ENCODE assay signal across 9 cellular contexts in the genomic region with DNA sequence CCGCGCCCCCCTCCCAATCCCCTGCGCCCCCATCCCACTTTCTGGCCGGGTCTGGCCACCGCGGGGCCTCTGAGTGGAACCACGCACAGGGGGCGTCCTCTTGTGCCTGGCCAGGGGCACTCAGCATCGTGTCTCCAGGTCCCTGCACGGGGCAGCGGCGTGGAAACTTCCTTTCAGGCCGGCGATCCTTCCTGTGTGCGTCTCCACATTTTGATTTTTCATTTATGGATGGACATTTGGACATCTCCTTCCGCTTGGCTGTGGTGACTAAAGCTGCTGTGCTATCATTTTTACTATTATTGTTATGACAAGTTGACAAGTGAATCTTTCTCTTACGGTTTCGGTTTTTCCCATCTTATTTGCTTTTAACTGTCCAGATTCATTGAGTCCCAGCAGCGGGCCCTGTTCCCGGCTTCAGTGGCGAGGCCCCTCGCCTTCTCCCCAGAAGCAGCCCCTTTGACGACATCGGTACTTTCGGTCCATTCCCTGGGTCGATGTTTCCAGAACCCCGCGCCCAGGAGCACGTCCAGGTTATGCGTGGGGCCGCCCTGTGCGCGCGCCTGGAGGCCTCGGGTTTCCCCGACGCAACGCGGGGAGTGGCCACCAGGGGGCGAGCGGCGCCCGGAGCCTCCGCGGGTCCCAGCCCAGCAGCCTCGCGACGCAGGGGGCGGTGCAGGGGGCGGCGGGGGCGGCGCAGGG. TPM values are rescaled to one million over a fixed set of nuclear protein-coding genes. Genes with fewer than 3 reads are reported as not detected.
DNase-seq lines count a peak whose midpoint lies in the region; ATAC-seq, FAIRE-seq and TF ChIP-seq lines count a peak whose summit lies in the region.
"Had no signal": no experiment of that assay in that cellular context is flagged by ENCODE, and none has a peak within 500 bp of the region (broad histone marks: within the 10 kb centered on the region; RNA-seq: fewer than 3 reads in every experiment).

No MANE protein-coding gene starts in this region.

- ATAC-seq in GM19455 (IDR thresholded peaks at IDR 0.05; ENCODE audit: unreplicated experiment), result no peak

- H3K36me3 ChIP-seq in H7 (replicated peaks; ENCODE audit: control insufficient read depth, insufficient read depth, low read length) (no peaks in the 10 kb centered on the region), brain microvascular endothelial cell (replicated peaks) (no peaks in the 10 kb centered on the region), small intestine (ENCODE audit: control insufficient read depth in 2 of 2, insufficient read depth in 2 of 2, low read length in 2 of 2) (no peaks in the 10 kb centered on the region)

- H3K4me3 ChIP-seq in H7 (ENCODE audit: insufficient read depth, low read depth, low read length) (peak overlapping the region; percentile 35), brain microvascular endothelial cell (ENCODE audit: low read depth, low read length) (peak overlapping the region; percentile 57), small intestine (ENCODE audit: low read depth in 1 of 2, low read length in 2 of 2) (peak overlapping the region; percentile 43 to 50)

- no peaks in the 10 kb centered on the region for H3K9me3 ChIP-seq in small intestine (ENCODE audit: control insufficient read depth, low read depth)

- in situ Hi-C loops in brain microvascular endothelial cell (cut with HindIII; ENCODE audit: low pct_ligation_motif_present, low sequenced_read_pairs), result no loop called here

- TF ChIP-seq CTCF in VCaP (conservative IDR thresholded peaks at IDR 0.05) (peak; percentile 98), brain microvascular endothelial cell (IDR thresholded peaks at IDR 0.05; ENCODE audit: low read depth, low read length, missing control alignments) (peak; percentile 70)

- 1 to 2% (median 1%) methylated on average over 48 to 53 of the region's 53 CpGs for WGBS in small intestine, 3 donors

- H3K27ac ChIP-seq in VCaP, result peak overlapping the region; percentile 89
- H3K27ac ChIP-seq in brain microvascular endothelial cell, result peak overlapping the region; percentile 8
- peak overlapping the region; percentile 80 to 85 for H3K27ac ChIP-seq in small intestine (ENCODE audit: low read depth in 1 of 2, low read length in 1 of 2)
- H3K27ac ChIP-seq: epithelial cell of prostate had no signal

- peak; percentile 96 for DNase-seq in D341Med (ENCODE audit: low spot score)
- DNase-seq in H7, result peak; percentile 95
- peak; percentile 28 for DNase-seq in NCI-H1417 treated with DMSO at 0.1 percent for 48 hours (lab: John Stamatoyannopoulos, UW)
- peak; percentile 56 for DNase-seq in brain microvascular endothelial cell
- peak; percentile 86 for DNase-seq in iPS-NIHi11 (ENCODE audit: low spot score)
- peak; percentile 67 for DNase-seq in small intestine

- peaks cover 0 to 10% of the 10 kb centered on the region in 2 donors for H3K4me1 ChIP-seq in small intestine (ENCODE audit: control insufficient read depth in 2 of 2, insufficient read depth in 1 of 2, low read depth in 1 of 2, low read length in 1 of 2)

- H3K27me3 ChIP-seq in H7 (ENCODE audit: control insufficient read depth, insufficient read depth, low read length) (no peaks in the 10 kb centered on the region), brain microvascular endothelial cell (replicated peaks) (no peaks in the 10 kb centered on the region), small intestine (ENCODE audit: control insufficient read depth in 2 of 2, insufficient read depth in 2 of 2, low read length in 2 of 2) (no peaks in the 10 kb centered on the region)

- FAIRE-seq in small intestine (lab: Jason Lieb, UNC), result no peak

RNA-seq across cellular contexts. Expression of gene SLC19A1, which starts 12.4 kb away (rescaled TPM):
- total RNA-seq in H7 (2014; rRNA removed; shearing (Covaris generic)), result 17.9 and 19.6 TPM in 2 replicates
- polyA plus RNA-seq in small intestine, result 10 to 100 TPM; 12.6 to 20.8 (median 14.8) TPM

Comparison
In these comparisons a context has a peak if more than half of its experiments do, and no peak if none do; other contexts are left out.
1. DNase-seq: peak in every context shown above with its lines; median percentile 96 in D341Med; 95 in H7; 86 in iPS-NIHi11; 67 in small intestine; 56 in brain microvascular endothelial cell; 28 in NCI-H1417 treated with DMSO at 0.1 percent for 48 hours.
2. H3K27ac ChIP-seq: peak in every context shown above with its lines; median percentile 89 in VCaP; 82 in small intestine; 8 in brain microvascular endothelial cell.